Comparison of ENCODE assay signal across 8 cellular contexts in the genomic region with DNA sequence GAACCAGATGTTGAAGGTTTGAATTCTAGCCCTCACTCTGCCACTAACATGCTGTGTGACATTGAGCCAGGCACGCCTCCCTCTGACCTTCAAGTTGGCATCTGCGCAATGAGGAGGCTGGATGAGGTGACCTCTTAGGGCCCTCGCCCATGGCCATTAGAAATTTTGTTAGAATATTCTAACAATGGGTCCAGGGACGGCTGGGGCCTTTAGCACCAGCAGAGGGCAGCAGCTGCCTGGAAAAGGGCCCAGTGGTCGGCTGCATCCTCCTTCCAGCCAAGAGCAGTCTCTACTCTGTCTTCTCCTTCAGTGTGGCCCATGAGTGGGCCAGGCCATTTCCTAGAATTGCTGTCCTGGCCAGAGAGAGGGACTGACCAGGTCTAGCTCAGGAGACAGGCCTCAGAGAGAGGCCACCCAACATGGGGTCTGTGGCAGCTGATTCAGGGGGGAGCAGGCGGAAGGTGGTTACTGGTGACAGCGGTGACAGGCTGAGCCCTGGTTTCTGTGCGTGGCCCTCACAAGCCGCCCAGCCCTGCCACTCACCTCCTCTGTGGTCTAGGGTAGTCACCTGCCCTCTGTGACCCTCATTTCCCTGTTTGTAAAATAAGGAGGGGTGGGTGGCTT.
DNase-seq lines count a peak whose midpoint lies in the region.

No MANE protein-coding gene starts in this region.

- no peak overlapping the region for H3K4me3 Mint-ChIP-seq in activated naive CD4-positive, alpha-beta T cell treated with anti-CD3 and anti-CD28 coated beads for 36 hours
- H3K4me3 Mint-ChIP-seq in activated T-helper 1 cell treated with anti-CD3 and anti-CD28 coated beads, Interleukin-12 subunit alpha, Interleukin-12 subunit beta, Interleukin-2, Interleukin-4 antibody, amounts not matched to agents 30 ng/mL and 10 ng/mL and 1 ng/mL, durations not matched to agents 14 hours and 24 hours and 36 hours = no peak overlapping the region

- H3K9me3 Mint-ChIP-seq in activated naive CD4-positive, alpha-beta T cell treated with anti-CD3 and anti-CD28 coated beads for 36 hours = no peaks in the 10 kb centered on the region
- H3K9me3 Mint-ChIP-seq in activated T-helper 1 cell treated with anti-CD3 and anti-CD28 coated beads, Interleukin-12 subunit alpha, Interleukin-12 subunit beta, Interleukin-2, Interleukin-4 antibody, amounts not matched to agents 30 ng/mL and 10 ng/mL and 1 ng/mL, durations not matched to agents 14 hours and 24 hours and 36 hours = no peaks in the 10 kb centered on the region

- no peaks in the 10 kb centered on the region for H3K4me1 Mint-ChIP-seq in activated naive CD4-positive, alpha-beta T cell treated with anti-CD3 and anti-CD28 coated beads for 36 hours (ENCODE audit: low read depth)
- no peaks in the 10 kb centered on the region for H3K4me1 Mint-ChIP-seq in activated T-helper 1 cell treated with anti-CD3 and anti-CD28 coated beads, Interleukin-12 subunit alpha, Interleukin-12 subunit beta, Interleukin-2, Interleukin-4 antibody, amounts not matched to agents 30 ng/mL and 10 ng/mL and 1 ng/mL, durations not matched to agents 14 hours and 24 hours and 36 hours (ENCODE audit: low read depth)

- H3K27ac Mint-ChIP-seq in activated naive CD4-positive, alpha-beta T cell treated with anti-CD3 and anti-CD28 coated beads for 36 hours = no peak overlapping the region
- no peak overlapping the region for H3K27ac Mint-ChIP-seq in activated T-helper 1 cell treated with anti-CD3 and anti-CD28 coated beads, Interleukin-12 subunit alpha, Interleukin-12 subunit beta, Interleukin-2, Interleukin-4 antibody, amounts not matched to agents 30 ng/mL and 10 ng/mL and 1 ng/mL, durations not matched to agents 14 hours and 24 hours and 36 hours

- CTCF ChIA-PET in activated naive CD4-positive, alpha-beta T cell treated with anti-CD3 and anti-CD28 coated beads for 36 hours (lab: Charles Lee) = interaction anchor here (1.4 kb wide), 1 partner anchor 645 kb away, joined by 6 read pairs; no protein-coding TSS in a partner anchor

- no peaks in the 10 kb centered on the region for H3K27me3 Mint-ChIP-seq in activated naive CD4-positive, alpha-beta T cell treated with anti-CD3 and anti-CD28 coated beads for 36 hours (ENCODE audit: low read depth)
- H3K27me3 Mint-ChIP-seq in activated T-helper 1 cell treated with anti-CD3 and anti-CD28 coated beads, Interleukin-12 subunit alpha, Interleukin-12 subunit beta, Interleukin-2, Interleukin-4 antibody, amounts not matched to agents 30 ng/mL and 10 ng/mL and 1 ng/mL, durations not matched to agents 14 hours and 24 hours and 36 hours (ENCODE audit: insufficient read depth) = no peaks in the 10 kb centered on the region

- H3K36me3 Mint-ChIP-seq in activated naive CD4-positive, alpha-beta T cell treated with anti-CD3 and anti-CD28 coated beads for 36 hours (ENCODE audit: low read depth) = no peaks in the 10 kb centered on the region
- no peaks in the 10 kb centered on the region for H3K36me3 Mint-ChIP-seq in activated T-helper 1 cell treated with anti-CD3 and anti-CD28 coated beads, Interleukin-12 subunit alpha, Interleukin-12 subunit beta, Interleukin-2, Interleukin-4 antibody, amounts not matched to agents 30 ng/mL and 10 ng/mL and 1 ng/mL, durations not matched to agents 14 hours and 24 hours and 36 hours (ENCODE audit: low read depth)

- DNase-seq in activated naive CD4-positive, alpha-beta T cell treated with anti-CD3 and anti-CD28 coated beads for 36 hours = peak; percentile 50
- DNase-seq in activated naive CD4-positive, alpha-beta T cell treated with Interleukin-2 at 50 U/mL for 16 hours = no peak
- DNase-seq in NCI-H1694 treated with DMSO at 0.1 percent for 48 hours (lab: John Stamatoyannopoulos, UW) = peak; percentile 65
- DNase-seq in activated CD8-positive, alpha-beta memory T cell treated with anti-CD3 and anti-CD28 coated beads, Interleukin-2, amount 50 U/mL, for 4 hours = peak; percentile 30
- DNase-seq in germinal center (ENCODE audit: low spot score) = peak; percentile 31
- peak; percentile 83 for DNase-seq in retina
- no peak for DNase-seq in effector CD4-positive, alpha-beta T cell
- no peak for DNase-seq in activated T-helper 1 cell treated with anti-CD3 and anti-CD28 coated beads, Interleukin-12 subunit alpha, Interleukin-12 subunit beta, Interleukin-2, Interleukin-4 antibody, amounts not matched to agents 30 ng/mL and 10 ng/mL and 1 ng/mL, durations not matched to agents 14 hours and 24 hours and 36 hours (ENCODE audit: low spot score)

- intact Hi-C loops in activated naive CD4-positive, alpha-beta T cell treated with anti-CD3 and anti-CD28 coated beads for 36 hours (cut with micrococcal nuclease) = loop anchor here (10.0 kb wide), 1 partner anchor 261 kb away; no protein-coding TSS in a partner anchor
- intact Hi-C loops in activated T-helper 1 cell treated with anti-CD3 and anti-CD28 coated beads, Interleukin-12 subunit alpha, Interleukin-12 subunit beta, Interleukin-2, Interleukin-4 antibody, amounts not matched to agents 30 ng/mL and 10 ng/mL and 1 ng/mL, durations not matched to agents 14 hours and 24 hours and 36 hours (cut with micrococcal nuclease) = no loop called here

Comparison
In these comparisons a context has a peak if more than half of its experiments do, and no peak if none do; other contexts are left out.
1. DNase-seq: peak in activated naive CD4-positive, alpha-beta T cell treated with anti-CD3 and anti-CD28 coated beads for 36 hours (single experiment), NCI-H1694 treated with DMSO at 0.1 percent for 48 hours (single experiment), activated CD8-positive, alpha-beta memory T cell treated with anti-CD3 and anti-CD28 coated beads, Interleukin-2, amount 50 U/mL, for 4 hours (single experiment), germinal center (single experiment) and retina (single experiment); none in activated naive CD4-positive, alpha-beta T cell treated with Interleukin-2 at 50 U/mL for 16 hours (single experiment), effector CD4-positive, alpha-beta T cell (single experiment) and activated T-helper 1 cell treated with anti-CD3 and anti-CD28 coated beads, Interleukin-12 subunit alpha, Interleukin-12 subunit beta, Interleukin-2, Interleukin-4 antibody, amounts not matched to agents 30 ng/mL and 10 ng/mL and 1 ng/mL, durations not matched to agents 14 hours and 24 hours and 36 hours (single experiment).